ENCODE assay signal across 6 cellular contexts in genomic region chr2:85813211-85813977, GRCh38. TPM values are rescaled to one million over a fixed set of nuclear protein-coding genes. Genes with fewer than 3 reads are reported as not detected.
"Had no signal": no experiment of that assay in that cellular context is flagged by ENCODE, and none has a peak within 500 bp of the region (broad histone marks: within the 10 kb centered on the region; RNA-seq: fewer than 3 reads in every experiment).

No MANE protein-coding gene starts in this region.

- H3K27ac ChIP-seq: foreskin keratinocyte, ovary, psoas muscle had no signal

- H3K4me1 ChIP-seq: foreskin keratinocyte had no signal

- H3K4me3 Mint-ChIP-seq: activated naive CD8-positive, alpha-beta T cell treated with anti-CD3 and anti-CD28 coated beads for 36 hours; naive thymus-derived CD8-positive, alpha-beta T cell had no signal

- H3K27me3 ChIP-seq: ovary had no signal

- H3K4me3 ChIP-seq: ovary, psoas muscle had no signal

- H3K27ac Mint-ChIP-seq: activated naive CD8-positive, alpha-beta T cell treated with anti-CD3 and anti-CD28 coated beads for 36 hours had no signal

- H3K36me3 ChIP-seq: ovary had no signal

- H3K9me3 Mint-ChIP-seq: activated naive CD8-positive, alpha-beta T cell treated with anti-CD3 and anti-CD28 coated beads for 36 hours; naive thymus-derived CD8-positive, alpha-beta T cell had no signal

- H3K4me1 Mint-ChIP-seq: activated naive CD8-positive, alpha-beta T cell treated with anti-CD3 and anti-CD28 coated beads for 36 hours had no signal

- H3K36me3 Mint-ChIP-seq: activated naive CD8-positive, alpha-beta T cell treated with anti-CD3 and anti-CD28 coated beads for 36 hours; naive thymus-derived CD8-positive, alpha-beta T cell had no signal

- H3K9me3 ChIP-seq: ovary, psoas muscle had no signal

RNA-seq across cellular contexts. Expression of gene ATOH8, which starts 59.6 kb away (rescaled TPM):
- total RNA-seq: activated naive CD8-positive, alpha-beta T cell treated with anti-CD3 and anti-CD28 coated beads for 36 hours; foreskin keratinocyte; naive thymus-derived CD8-positive, alpha-beta T cell had no signal
- polyA plus RNA-seq: foreskin keratinocyte; keratinocyte; naive thymus-derived CD8-positive, alpha-beta T cell had no signal
